Comparison of ENCODE assay signal across 1 cellular context in the genomic region with DNA sequence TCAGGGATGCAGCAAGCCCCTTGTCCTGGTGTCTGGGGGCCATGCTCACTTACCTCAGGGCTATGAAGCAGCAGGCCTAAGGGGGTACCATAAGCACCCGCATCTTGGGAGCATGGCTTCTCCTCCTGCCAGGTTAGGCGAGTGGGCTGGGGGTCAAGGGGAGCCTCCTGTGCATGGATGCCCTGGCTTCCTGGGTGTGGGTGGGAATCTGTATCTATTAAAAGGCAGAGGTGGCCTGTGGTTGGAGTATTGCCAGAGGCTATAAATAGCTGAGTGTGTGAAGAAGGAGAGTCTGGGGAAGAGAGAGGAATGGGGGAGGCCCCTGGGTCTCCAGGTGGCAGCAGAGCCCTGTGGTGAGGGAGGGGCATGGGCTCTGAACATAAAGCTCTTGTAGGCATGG.
TF ChIP-seq lines count a peak whose summit lies in the region.

No MANE protein-coding gene starts in this region.

TF ChIP-seq in GM23338, 12 proteins besides CTCF, POLR2A, EP300 and RAD21 (continued from another document):
- TF ChIP-seq, protein P1, sequence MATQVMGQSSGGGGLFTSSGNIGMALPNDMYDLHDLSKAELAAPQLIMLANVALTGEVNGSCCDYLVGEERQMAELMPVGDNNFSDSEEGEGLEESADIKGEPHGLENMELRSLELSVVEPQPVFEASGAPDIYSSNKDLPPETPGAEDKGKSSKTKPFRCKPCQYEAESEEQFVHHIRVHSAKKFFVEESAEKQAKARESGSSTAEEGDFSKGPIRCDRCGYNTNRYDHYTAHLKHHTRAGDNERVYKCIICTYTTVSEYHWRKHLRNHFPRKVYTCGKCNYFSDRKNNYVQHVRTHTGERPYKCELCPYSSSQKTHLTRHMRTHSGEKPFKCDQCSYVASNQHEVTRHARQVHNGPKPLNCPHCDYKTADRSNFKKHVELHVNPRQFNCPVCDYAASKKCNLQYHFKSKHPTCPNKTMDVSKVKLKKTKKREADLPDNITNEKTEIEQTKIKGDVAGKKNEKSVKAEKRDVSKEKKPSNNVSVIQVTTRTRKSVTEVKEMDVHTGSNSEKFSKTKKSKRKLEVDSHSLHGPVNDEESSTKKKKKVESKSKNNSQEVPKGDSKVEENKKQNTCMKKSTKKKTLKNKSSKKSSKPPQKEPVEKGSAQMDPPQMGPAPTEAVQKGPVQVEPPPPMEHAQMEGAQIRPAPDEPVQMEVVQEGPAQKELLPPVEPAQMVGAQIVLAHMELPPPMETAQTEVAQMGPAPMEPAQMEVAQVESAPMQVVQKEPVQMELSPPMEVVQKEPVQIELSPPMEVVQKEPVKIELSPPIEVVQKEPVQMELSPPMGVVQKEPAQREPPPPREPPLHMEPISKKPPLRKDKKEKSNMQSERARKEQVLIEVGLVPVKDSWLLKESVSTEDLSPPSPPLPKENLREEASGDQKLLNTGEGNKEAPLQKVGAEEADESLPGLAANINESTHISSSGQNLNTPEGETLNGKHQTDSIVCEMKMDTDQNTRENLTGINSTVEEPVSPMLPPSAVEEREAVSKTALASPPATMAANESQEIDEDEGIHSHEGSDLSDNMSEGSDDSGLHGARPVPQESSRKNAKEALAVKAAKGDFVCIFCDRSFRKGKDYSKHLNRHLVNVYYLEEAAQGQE (IDR thresholded peaks at IDR 0.05; ENCODE audit: unreplicated experiment), result no peak
- TF ChIP-seq, protein P2, sequence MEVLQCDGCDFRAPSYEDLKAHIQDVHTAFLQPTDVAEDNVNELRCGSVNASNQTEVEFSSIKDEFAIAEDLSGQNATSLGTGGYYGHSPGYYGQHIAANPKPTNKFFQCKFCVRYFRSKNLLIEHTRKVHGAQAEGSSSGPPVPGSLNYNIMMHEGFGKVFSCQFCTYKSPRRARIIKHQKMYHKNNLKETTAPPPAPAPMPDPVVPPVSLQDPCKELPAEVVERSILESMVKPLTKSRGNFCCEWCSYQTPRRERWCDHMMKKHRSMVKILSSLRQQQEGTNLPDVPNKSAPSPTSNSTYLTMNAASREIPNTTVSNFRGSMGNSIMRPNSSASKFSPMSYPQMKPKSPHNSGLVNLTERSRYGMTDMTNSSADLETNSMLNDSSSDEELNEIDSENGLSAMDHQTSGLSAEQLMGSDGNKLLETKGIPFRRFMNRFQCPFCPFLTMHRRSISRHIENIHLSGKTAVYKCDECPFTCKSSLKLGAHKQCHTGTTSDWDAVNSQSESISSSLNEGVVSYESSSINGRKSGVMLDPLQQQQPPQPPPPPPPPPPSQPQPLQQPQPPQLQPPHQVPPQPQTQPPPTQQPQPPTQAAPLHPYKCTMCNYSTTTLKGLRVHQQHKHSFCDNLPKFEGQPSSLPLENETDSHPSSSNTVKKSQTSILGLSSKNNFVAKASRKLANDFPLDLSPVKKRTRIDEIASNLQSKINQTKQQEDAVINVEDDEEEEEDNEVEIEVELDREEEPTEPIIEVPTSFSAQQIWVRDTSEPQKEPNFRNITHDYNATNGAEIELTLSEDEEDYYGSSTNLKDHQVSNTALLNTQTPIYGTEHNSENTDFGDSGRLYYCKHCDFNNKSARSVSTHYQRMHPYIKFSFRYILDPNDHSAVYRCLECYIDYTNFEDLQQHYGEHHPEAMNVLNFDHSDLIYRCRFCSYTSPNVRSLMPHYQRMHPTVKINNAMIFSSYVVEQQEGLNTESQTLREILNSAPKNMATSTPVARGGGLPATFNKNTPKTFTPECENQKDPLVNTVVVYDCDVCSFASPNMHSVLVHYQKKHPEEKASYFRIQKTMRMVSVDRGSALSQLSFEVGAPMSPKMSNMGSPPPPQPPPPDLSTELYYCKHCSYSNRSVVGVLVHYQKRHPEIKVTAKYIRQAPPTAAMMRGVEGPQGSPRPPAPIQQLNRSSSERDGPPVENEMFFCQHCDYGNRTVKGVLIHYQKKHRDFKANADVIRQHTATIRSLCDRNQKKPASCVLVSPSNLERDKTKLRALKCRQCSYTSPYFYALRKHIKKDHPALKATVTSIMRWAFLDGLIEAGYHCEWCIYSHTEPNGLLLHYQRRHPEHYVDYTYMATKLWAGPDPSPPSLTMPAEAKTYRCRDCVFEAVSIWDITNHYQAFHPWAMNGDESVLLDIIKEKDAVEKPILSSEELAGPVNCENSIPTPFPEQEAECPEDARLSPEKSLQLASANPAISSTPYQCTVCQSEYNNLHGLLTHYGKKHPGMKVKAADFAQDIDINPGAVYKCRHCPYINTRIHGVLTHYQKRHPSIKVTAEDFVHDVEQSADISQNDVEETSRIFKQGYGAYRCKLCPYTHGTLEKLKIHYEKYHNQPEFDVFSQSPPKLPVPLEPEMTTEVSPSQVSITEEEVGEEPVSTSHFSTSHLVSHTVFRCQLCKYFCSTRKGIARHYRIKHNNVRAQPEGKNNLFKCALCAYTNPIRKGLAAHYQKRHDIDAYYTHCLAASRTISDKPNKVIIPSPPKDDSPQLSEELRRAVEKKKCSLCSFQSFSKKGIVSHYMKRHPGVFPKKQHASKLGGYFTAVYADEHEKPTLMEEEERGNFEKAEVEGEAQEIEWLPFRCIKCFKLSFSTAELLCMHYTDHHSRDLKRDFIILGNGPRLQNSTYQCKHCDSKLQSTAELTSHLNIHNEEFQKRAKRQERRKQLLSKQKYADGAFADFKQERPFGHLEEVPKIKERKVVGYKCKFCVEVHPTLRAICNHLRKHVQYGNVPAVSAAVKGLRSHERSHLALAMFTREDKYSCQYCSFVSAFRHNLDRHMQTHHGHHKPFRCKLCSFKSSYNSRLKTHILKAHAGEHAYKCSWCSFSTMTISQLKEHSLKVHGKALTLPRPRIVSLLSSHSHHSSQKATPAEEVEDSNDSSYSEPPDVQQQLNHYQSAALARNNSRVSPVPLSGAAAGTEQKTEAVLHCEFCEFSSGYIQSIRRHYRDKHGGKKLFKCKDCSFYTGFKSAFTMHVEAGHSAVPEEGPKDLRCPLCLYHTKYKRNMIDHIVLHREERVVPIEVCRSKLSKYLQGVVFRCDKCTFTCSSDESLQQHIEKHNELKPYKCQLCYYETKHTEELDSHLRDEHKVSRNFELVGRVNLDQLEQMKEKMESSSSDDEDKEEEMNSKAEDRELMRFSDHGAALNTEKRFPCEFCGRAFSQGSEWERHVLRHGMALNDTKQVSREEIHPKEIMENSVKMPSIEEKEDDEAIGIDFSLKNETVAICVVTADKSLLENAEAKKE (CRISPR knock-in tag; IDR thresholded peaks at IDR 0.05), result no peak
- TF ChIP-seq STAT1 (IDR thresholded peaks at IDR 0.05; ENCODE audit: unreplicated experiment) (no peak), EZH2phosphoT487 (IDR thresholded peaks at IDR 0.05; ENCODE audit: unreplicated experiment) (no peak), POLR2AphosphoS5 (IDR thresholded peaks at IDR 0.05; ENCODE audit: low read depth) (no peak)
